ENCODE assay signal across 23 cellular contexts in genomic region chr12:34357791-34358190, GRCh38.
DNase-seq lines count a peak whose midpoint lies in the region; ATAC-seq, FAIRE-seq and TF ChIP-seq lines count a peak whose summit lies in the region.
"Had no signal": no experiment of that assay in that cellular context is flagged by ENCODE, and none has a peak within 500 bp of the region (broad histone marks: within the 10 kb centered on the region; RNA-seq: fewer than 3 reads in every experiment).

No MANE protein-coding gene starts in this region.

- BruUV-seq in PC-3 (replicated peaks; lab: Mats Ljungman, UMichigan), result no TSS peak

- H3K79me2 ChIP-seq in PC-3 (ENCODE audit: low read length), result no peaks in the 10 kb centered on the region

- no peaks in the 10 kb centered on the region for H4K20me1 ChIP-seq in PC-3 (ENCODE audit: low read length)
- H4K20me1 ChIP-seq: BLaER1 treated with 17β-estradiol and CSF1 and Interleukin-3, amounts not matched to agents 10 nM and 100 nM had no signal

- ATAC-seq in A549, result no peak
- no peak for ATAC-seq in PC-3
- ATAC-seq in HG02610 (IDR thresholded peaks at IDR 0.05; ENCODE audit: unreplicated experiment), result no peak
- ATAC-seq: GM12878, GM23338 had no signal

- H3K9me3 ChIP-seq in A549 (no peaks in the 10 kb centered on the region), PC-3 (ENCODE audit: low read length) (no peaks in the 10 kb centered on the region)
- H3K9me3 ChIP-seq: BE2C, HAP-1 had no signal

- TF ChIP-seq CTCF in A549 (IDR thresholded peaks at IDR 0.05), result no peak
- TF ChIP-seq CTCF in PC-3 (conservative IDR thresholded peaks at IDR 0.05; ENCODE audit: low read depth, low read length), result no peak

- WGBS in A549 (ENCODE audit: missing lambda C conversion rate), result 24% methylated on average over 19 of the region's 20 CpGs

- DNase-seq in DMS 273 (lab: John Stamatoyannopoulos, UW; ENCODE audit: unreplicated experiment) (peak; percentile 12), DMS 273 treated with DMSO at 0.1 percent for 48 hours (lab: John Stamatoyannopoulos, UW) (no peak), A549 (ENCODE audit: low read depth in 1 of 2, low spot score in 1 of 2) (no peak), PC-3 (no peak), DMS79 treated with DMSO at 0.1 percent for 48 hours (lab: John Stamatoyannopoulos, UW) (no peak)
- DNase-seq: ACHN; AML-193; BE2C; CD4-positive, alpha-beta T cell; CD8-positive, alpha-beta memory T cell; DMS153; EL; GDM1 had no signal

- TF ChIP-seq RAD21 in A549 (conservative IDR thresholded peaks at IDR 0.05 in 1 of 2, IDR thresholded peaks at IDR 0.05 in 1 of 2), result no peak

- H3K4me3 ChIP-seq in A549 (no peak overlapping the region; the same call in 2 of the 3 replicates), PC-3 (ENCODE audit: low read length) (no peak overlapping the region)
- H3K4me3 ChIP-seq: BLaER1 treated with 17β-estradiol and CSF1 and Interleukin-3, amounts not matched to agents 10 nM and 100 nM; GM12878; GM23338; HAP-1 had no signal

- no peaks in the 10 kb centered on the region for H3F3A ChIP-seq in PC-3 (ENCODE audit: low read length, unreplicated experiment)

- no peaks in the 10 kb centered on the region for H3K36me3 ChIP-seq in PC-3 (ENCODE audit: low read depth, low read length)
- H3K36me3 ChIP-seq: BE2C; BLaER1 treated with 17β-estradiol and CSF1 and Interleukin-3, amounts not matched to agents 10 nM and 100 nM; HAP-1 had no signal

- no peaks in the 10 kb centered on the region for H3K9me2 ChIP-seq in PC-3 (replicated peaks; ENCODE audit: low read length)

- no peak overlapping the region for H3K9ac ChIP-seq in PC-3 (ENCODE audit: low read length)
- H3K9ac ChIP-seq: BLaER1 treated with 17β-estradiol and CSF1 and Interleukin-3, amounts not matched to agents 10 nM and 100 nM had no signal

- FAIRE-seq in A549 (lab: Jason Lieb, UNC), result no peak
- FAIRE-seq: A204.1, D721Med, GM12878, GM19239, H54 had no signal

- H3K27me3 ChIP-seq in PC-3 (ENCODE audit: low read length), result peaks cover 60% of the 10 kb centered on the region
- H3K27me3 ChIP-seq: BLaER1 treated with 17β-estradiol and CSF1 and Interleukin-3, amounts not matched to agents 10 nM and 100 nM had no signal

- H3K27ac ChIP-seq in A549 (peak overlapping the region in 1 of 2 experiments; percentile 49; a peak in 1 of 6 replicates), PC-3 (ENCODE audit: low read length) (no peak overlapping the region)
- H3K27ac ChIP-seq: 22Rv1; BLaER1 treated with 17β-estradiol and CSF1 and Interleukin-3, amounts not matched to agents 10 nM and 100 nM had no signal

- CTCF ChIA-PET in A549 (lab: Yijun Ruan, JAX) (no interaction called here), PC-3 (lab: Charles Lee) (no interaction called here)

- H3K4me1 ChIP-seq in A549 (peaks cover 3% of the 10 kb centered on the region; the same call in 1 of the 3 replicates), PC-3 (ENCODE audit: insufficient read depth, low read length) (0 out of 2 replicates have a peak, but pooled peaks cover 8% of the 10 kb centered on the region)
- H3K4me1 ChIP-seq: BE2C; BLaER1 treated with 17β-estradiol and CSF1 and Interleukin-3, amounts not matched to agents 10 nM and 100 nM; HAP-1 had no signal

- peak overlapping the region; percentile 61; the same call in 1 of the 2 replicates for H2AFZ ChIP-seq in PC-3 (ENCODE audit: low read length)
- H2AFZ ChIP-seq: GM23338 had no signal

- H3K4me2 ChIP-seq in A549 (peak overlapping the region; percentile 38), PC-3 (ENCODE audit: low read length) (peak overlapping the region; percentile 56)
- H3K4me2 ChIP-seq: BLaER1 treated with 17β-estradiol and CSF1 and Interleukin-3, amounts not matched to agents 10 nM and 100 nM; GM23338 had no signal

- no peak for TF ChIP-seq EP300 in A549 (IDR thresholded peaks at IDR 0.05)

- POLR2A ChIA-PET in A549 (lab: Yijun Ruan, JAX), result no interaction called here
- POLR2A ChIA-PET in PC-3 (lab: Charles Lee; ENCODE audit: unreplicated experiment), result no interaction called here

- intact Hi-C loops in PC-3 (cut with micrococcal nuclease), result loop anchor here (10.0 kb wide), 1 partner anchor 267 kb away; no protein-coding TSS in a partner anchor

- no peak for TF ChIP-seq POLR2A in A549 (IDR thresholded peaks at IDR 0.05; ENCODE audit: low read length)

TF ChIP-seq in A549, 52 proteins besides CTCF, POLR2A, EP300 and RAD21:
- TF ChIP-seq HOXA7 (CRISPR knock-in tag; IDR thresholded peaks at IDR 0.05) (no peak), SREBF2 (IDR thresholded peaks at IDR 0.05) (no peak), HES2 (IDR thresholded peaks at IDR 0.05) (no peak), RFX5 (IDR thresholded peaks at IDR 0.05) (no peak), RCOR1 (IDR thresholded peaks at IDR 0.05; ENCODE audit: low read depth, low read length) (no peak)
TF ChIP-seq in A549: peak in this region for 0.
